ENCODE assay signal across 29 cellular contexts in the genomic region with DNA sequence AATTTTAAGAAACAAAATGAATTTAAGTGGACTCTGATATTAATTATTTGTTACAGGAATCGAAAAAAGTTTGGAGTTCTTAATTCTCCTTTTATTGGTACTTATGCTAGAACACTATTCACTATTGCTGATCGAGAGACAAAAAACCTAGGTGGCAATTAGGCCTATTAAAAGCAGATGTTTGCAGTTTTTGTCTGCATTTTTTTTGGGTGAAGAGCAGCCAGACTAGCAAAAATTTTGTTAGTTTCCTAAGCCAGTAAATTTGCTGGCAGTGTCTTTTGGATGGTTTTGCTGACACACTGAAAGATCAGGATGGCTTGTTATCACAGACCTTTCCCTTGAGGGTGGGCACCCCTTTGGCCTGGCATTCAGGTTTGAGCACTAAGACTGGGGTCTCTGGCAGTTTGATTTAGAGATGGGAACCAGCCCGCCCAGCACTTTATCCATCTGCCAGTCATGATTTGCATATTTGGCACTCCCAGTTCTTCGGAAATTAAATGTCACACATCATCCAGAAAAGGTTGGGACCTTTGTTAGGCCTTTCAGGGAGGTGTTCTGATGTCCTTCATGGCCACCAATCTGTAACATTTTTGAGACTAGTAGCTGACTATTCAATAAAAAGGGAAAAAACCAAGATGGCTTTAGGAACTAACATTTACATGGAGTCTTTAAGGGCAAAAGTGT. TPM values are rescaled to one million over a fixed set of nuclear protein-coding genes. Genes with fewer than 3 reads are reported as not detected.
A peak's percentile ranks its signal among the peaks of the same experiment; 100 is the strongest.
DNase-seq lines count a peak whose midpoint lies in the region; TF ChIP-seq lines count a peak whose summit lies in the region.
"Had no signal": no experiment of that assay in that cellular context is flagged by ENCODE, and none has a peak within 500 bp of the region (broad histone marks: within the 10 kb centered on the region; RNA-seq: fewer than 3 reads in every experiment).

No MANE protein-coding gene starts in this region.

- H4K12ac ChIP-seq in trophoblast cell (ENCODE audit: low read depth, low read length), result no peak overlapping the region

- H2BK5ac ChIP-seq in trophoblast cell (ENCODE audit: low read depth, low read length, poor library complexity), result no peak overlapping the region

- H3K4me3 Mint-ChIP-seq in type B pancreatic cell, result no peak overlapping the region
- H3K4me3 Mint-ChIP-seq: activated CD4-positive, alpha-beta T cell treated with anti-CD3 and anti-CD28 coated beads, Interleukin-2, amount 10 ng/mL, durations not matched to agents 7 days and 5 days; activated T-cell treated with anti-CD3 and anti-CD28 coated beads, Interleukin-2, amount 50 U/mL, for 24 hours; CD4-positive, alpha-beta T cell; H9; nephron had no signal

- H3K9me3 ChIP-seq in BLaER1 (peaks cover 19% of the 10 kb centered on the region), Karpas-422 (ENCODE audit: low read length) (no peaks in the 10 kb centered on the region), adipocyte (ENCODE audit: control insufficient read depth, low read length) (no peaks in the 10 kb centered on the region), trophoblast cell (ENCODE audit: insufficient read depth, low read depth, low read length) (no peaks in the 10 kb centered on the region)
- H3K9me3 ChIP-seq: heart right ventricle, lower lobe of right lung, tibial artery had no signal

- no peaks in the 10 kb centered on the region for H3K9me3 Mint-ChIP-seq in type B pancreatic cell
- H3K9me3 Mint-ChIP-seq: activated CD4-positive, alpha-beta T cell treated with anti-CD3 and anti-CD28 coated beads, Interleukin-2, amount 10 ng/mL, durations not matched to agents 7 days and 5 days; activated T-cell treated with anti-CD3 and anti-CD28 coated beads, Interleukin-2, amount 50 U/mL, for 24 hours; CD4-positive, alpha-beta T cell; H9; nephron had no signal

- DNase-seq in Karpas-422 (no peak), adipocyte (ENCODE audit: low read depth) (peak; percentile 21), trophoblast cell (no peak), NCI-H1417 (lab: John Stamatoyannopoulos, UW) (no peak), type B pancreatic cell (ENCODE audit: extremely low spot score, unreplicated experiment) (no peak), GM13977 (ENCODE audit: low spot score) (no peak), DMS 273 treated with DMSO at 0.1 percent for 48 hours (lab: John Stamatoyannopoulos, UW) (no peak)
- DNase-seq: ACHN; activated CD4-positive, alpha-beta T cell treated with anti-CD3 and anti-CD28 coated beads, Interleukin-2, amount 10 ng/mL, durations not matched to agents 7 days and 5 days; activated T-cell treated with anti-CD3 and anti-CD28 coated beads, Interleukin-2, amount 50 U/mL, for 24 hours; amniotic stem cell; brain microvascular endothelial cell; CD4-positive, alpha-beta T cell; effector CD8-positive, alpha-beta T cell; foreskin melanocyte; H9; heart right ventricle; KBM-7; lower lobe of right lung; NCI-H1436 treated with DMSO at 0.1 percent for 48 hours; NCI-H774; PC-3; retina; T-helper 9 cell; tibial artery; WERI-Rb-1 had no signal

- H3K9ac ChIP-seq in BLaER1 (peak overlapping the region; percentile 44; the same call in 1 of the 2 replicates), Karpas-422 (ENCODE audit: low read length) (no peak overlapping the region), adipocyte (ENCODE audit: low read length) (no peak overlapping the region), trophoblast cell (ENCODE audit: low read length) (no peak overlapping the region)

- H3K4me2 ChIP-seq in BLaER1 (peak overlapping the region; percentile 75), Karpas-422 (ENCODE audit: low read depth, low read length, poor library complexity, severe bottlenecking) (peak overlapping the region; percentile 63), trophoblast cell (ENCODE audit: low read length) (no peak overlapping the region)

- H3K4me3 ChIP-seq in BLaER1 (peak overlapping the region; percentile 49; the same call in 1 of the 2 replicates), Karpas-422 (ENCODE audit: low read length) (peak overlapping the region; percentile 31; the same call in 1 of the 2 replicates), adipocyte (ENCODE audit: low read length) (no peak overlapping the region), trophoblast cell (ENCODE audit: low read depth, low read length) (no peak overlapping the region)
- H3K4me3 ChIP-seq: heart right ventricle, lower lobe of right lung, skin epidermis, tibial artery had no signal

- H3K36me3 ChIP-seq in BLaER1 (peaks cover 13% of the 10 kb centered on the region; the same call in 1 of the 2 replicates), Karpas-422 (ENCODE audit: insufficient read depth, low read length) (no peaks in the 10 kb centered on the region), adipocyte (ENCODE audit: control insufficient read depth, insufficient read depth, low read length, severe bottlenecking) (no peaks in the 10 kb centered on the region), trophoblast cell (ENCODE audit: control insufficient read depth in 1 of 2, insufficient read depth in 2 of 2, low read length in 2 of 2) (no peaks in the 10 kb centered on the region)
- H3K36me3 ChIP-seq: brain microvascular endothelial cell, heart right ventricle, lower lobe of right lung, tibial artery, WERI-Rb-1 had no signal

- H3K36me3 Mint-ChIP-seq in type B pancreatic cell, result no peaks in the 10 kb centered on the region

- WGBS in trophoblast cell (ENCODE audit: extremely low coverage, insufficient coverage, insufficient read length), result no CpG with 5 or more reads among the region's 4 CpGs

- in situ Hi-C loops in GM13977 (cut with MboI; ENCODE audit: low pct_unique_long_range_greater_than_20kb, low sequenced_read_pairs, unreplicated experiment), result no loop called here

- H3K27me3 Mint-ChIP-seq in type B pancreatic cell, result no peaks in the 10 kb centered on the region
- H3K27me3 Mint-ChIP-seq: activated CD4-positive, alpha-beta T cell treated with anti-CD3 and anti-CD28 coated beads, Interleukin-2, amount 10 ng/mL, durations not matched to agents 7 days and 5 days; activated T-cell treated with anti-CD3 and anti-CD28 coated beads, Interleukin-2, amount 50 U/mL, for 24 hours; CD4-positive, alpha-beta T cell had no signal

- no peak overlapping the region for H3K14ac ChIP-seq in trophoblast cell (ENCODE audit: low read length)

- no peak overlapping the region for H4K91ac ChIP-seq in trophoblast cell (ENCODE audit: low read depth, low read length)

- H3K27ac ChIP-seq in BLaER1 (peak overlapping the region; percentile 82), Karpas-422 (ENCODE audit: low read length) (no peak overlapping the region), trophoblast cell (ENCODE audit: low read depth, low read length) (no peak overlapping the region)
- H3K27ac ChIP-seq: brain microvascular endothelial cell, heart right ventricle, lower lobe of right lung, tibial artery, WERI-Rb-1 had no signal

- H2AFZ ChIP-seq in Karpas-422 (ENCODE audit: low read length) (peak overlapping the region; percentile 79; the same call in 1 of the 2 replicates), trophoblast cell (ENCODE audit: insufficient read depth, low read length, poor library complexity) (no peak overlapping the region)

- no peak overlapping the region for H2AK5ac ChIP-seq in trophoblast cell (ENCODE audit: low read length)

- H2BK12ac ChIP-seq in trophoblast cell (ENCODE audit: low read length), result peak overlapping the region; percentile 84

- peaks cover 70% of the 10 kb centered on the region for H3K4me1 ChIP-seq in BLaER1
- H3K4me1 ChIP-seq in Karpas-422 (ENCODE audit: low read length), result peaks cover 21% of the 10 kb centered on the region
- peaks cover 12% of the 10 kb centered on the region for H3K4me1 ChIP-seq in adipocyte (ENCODE audit: control insufficient read depth, insufficient read depth, low read length)
- peaks cover 12 to 14% of the 10 kb centered on the region in 2 experiments for H3K4me1 ChIP-seq in trophoblast cell (ENCODE audit: control insufficient read depth in 1 of 2, insufficient read depth in 2 of 2, low read length in 2 of 2)
- H3K4me1 ChIP-seq: tibial artery had no signal

- no peak overlapping the region for H3K18ac ChIP-seq in trophoblast cell (ENCODE audit: low read length)

- H3K27me3 ChIP-seq in BLaER1 (no peaks in the 10 kb centered on the region), Karpas-422 (ENCODE audit: low read length) (no peaks in the 10 kb centered on the region), adipocyte (replicated peaks; ENCODE audit: control insufficient read depth, insufficient read depth, low read length) (no peaks in the 10 kb centered on the region), trophoblast cell (ENCODE audit: insufficient read depth, low read length) (no peaks in the 10 kb centered on the region)
- H3K27me3 ChIP-seq: brain microvascular endothelial cell, tibial artery had no signal

- H2BK120ac ChIP-seq in trophoblast cell (ENCODE audit: insufficient read depth, low read length, poor library complexity), result no peak overlapping the region

- no peaks in the 10 kb centered on the region for H3K79me2 ChIP-seq in Karpas-422 (ENCODE audit: low read length)
- H3K79me2 ChIP-seq in trophoblast cell (ENCODE audit: control insufficient read depth, insufficient read depth, low read length, poor library complexity), result no peaks in the 10 kb centered on the region

- peaks cover 11% of the 10 kb centered on the region for H3K4me1 Mint-ChIP-seq in type B pancreatic cell (ENCODE audit: unreplicated experiment)

- H4K20me1 ChIP-seq in BLaER1 (no peaks in the 10 kb centered on the region), Karpas-422 (ENCODE audit: insufficient read depth, low read depth, low read length) (no peaks in the 10 kb centered on the region)

- TF ChIP-seq CTCF in type B pancreatic cell (conservative IDR thresholded peaks at IDR 0.05), result no peak
- TF ChIP-seq CTCF in GM13977 (IDR thresholded peaks at IDR 0.05; ENCODE audit: extremely low read depth, insufficient read depth, missing control alignments), result no peak

- peaks cover 14% of the 10 kb centered on the region for H3K79me1 ChIP-seq in trophoblast cell (ENCODE audit: low read length)

- H4K8ac ChIP-seq in trophoblast cell (ENCODE audit: low read depth, low read length), result no peak overlapping the region

- H3K9me2 ChIP-seq in Karpas-422 (replicated peaks; ENCODE audit: insufficient read depth, low read length), result no peaks in the 10 kb centered on the region

- H3K27ac Mint-ChIP-seq in type B pancreatic cell, result no peak overlapping the region
- H3K27ac Mint-ChIP-seq: activated CD4-positive, alpha-beta T cell treated with anti-CD3 and anti-CD28 coated beads, Interleukin-2, amount 10 ng/mL, durations not matched to agents 7 days and 5 days; activated T-cell treated with anti-CD3 and anti-CD28 coated beads, Interleukin-2, amount 50 U/mL, for 24 hours; CD4-positive, alpha-beta T cell; nephron had no signal

- no peak overlapping the region for H3K4ac ChIP-seq in trophoblast cell (ENCODE audit: low read depth, low read length)

- no peak overlapping the region for H3K23ac ChIP-seq in trophoblast cell (ENCODE audit: low read length)

RNA-seq across cellular contexts. Expression of a gene that starts 57.3 kb away (rescaled TPM):
- 2.5 and 5.6 TPM in 2 replicates for total RNA-seq in Karpas-422 (2014; rRNA removed; shearing (Covaris generic); ENCODE audit: low replicate concordance)
- polyA plus RNA-seq in trophoblast cell (2013), result 62.9 and 65.6 TPM in 2 replicates
- total RNA-seq in type B pancreatic cell (ENCODE audit: low replicate concordance), result 47.4 and 48.1 TPM in 2 replicates

Comparison
In these comparisons a context has a peak if more than half of its experiments do, and no peak if none do; other contexts are left out.
1. H3K4me3 ChIP-seq: peak in BLaER1 (single experiment) and Karpas-422 (single experiment); none in adipocyte (single experiment) and trophoblast cell (single experiment).